Comparison of ENCODE assay signal across 12 cellular contexts in genomic region chr17:27762527-27763305, GRCh38. TPM values are rescaled to one million over a fixed set of nuclear protein-coding genes. Genes with fewer than 3 reads are reported as not detected.
DNase-seq lines count a peak whose midpoint lies in the region; ATAC-seq and TF ChIP-seq lines count a peak whose summit lies in the region.
"Had no signal": no experiment of that assay in that cellular context is flagged by ENCODE, and none has a peak within 500 bp of the region (broad histone marks: within the 10 kb centered on the region; RNA-seq: fewer than 3 reads in every experiment).

No MANE protein-coding gene starts in this region.

- H3K27ac ChIP-seq in SK-N-SH (ENCODE audit: low read depth in 2 of 2, low read length in 1 of 2) (no peak overlapping the region), mesendoderm (ENCODE audit: low read depth, low read length) (no peak overlapping the region)

- no peak overlapping the region for H2AK5ac ChIP-seq in mesendoderm (ENCODE audit: low read length)

- TF ChIP-seq CTCF in SK-N-SH (IDR thresholded peaks at IDR 0.05) (no peak), astrocyte of the spinal cord (IDR thresholded peaks at IDR 0.05; ENCODE audit: low read depth, low read length) (no peak)

- H3K79me2 ChIP-seq in SK-N-SH (ENCODE audit: insufficient read depth): no peaks in the 10 kb centered on the region
- H3K79me2 ChIP-seq in mesendoderm (ENCODE audit: control insufficient read depth, insufficient read depth, low read length): no peaks in the 10 kb centered on the region

- H3K4me2 ChIP-seq in SK-N-SH (no peak overlapping the region), mesendoderm (ENCODE audit: low read length) (no peak overlapping the region)

- POLR2A ChIA-PET in SK-N-SH (lab: Yijun Ruan, JAX): no interaction called here

- H3F3A ChIP-seq in SK-N-SH (replicated peaks; ENCODE audit: insufficient read depth): no peaks in the 10 kb centered on the region

- H3K27me3 ChIP-seq in SK-N-SH (ENCODE audit: insufficient read depth) (no peaks in the 10 kb centered on the region), MG63 (no peaks in the 10 kb centered on the region), mesendoderm (ENCODE audit: insufficient read depth, low read length, poor library complexity) (no peaks in the 10 kb centered on the region)

- H3K9me3 ChIP-seq in SK-N-SH: no peaks in the 10 kb centered on the region
- H3K9me3 ChIP-seq in MG63: no peaks in the 10 kb centered on the region

- no peak for TF ChIP-seq EP300 in SK-N-SH (IDR thresholded peaks at IDR 0.05; ENCODE audit: borderline replicate concordance in 1 of 2, low read depth in 1 of 2, low read length in 1 of 2)

- DNase-seq in SK-N-SH (no peak), MG63 (peak; percentile 13), astrocyte of the spinal cord (ENCODE audit: low read depth, low spot score) (peak; percentile 18), mesendoderm (peak; percentile 56), SK-N-DZ (ENCODE audit: low spot score) (no peak), DMS79 (lab: John Stamatoyannopoulos, UW) (no peak)
- DNase-seq: cortex of kidney; NCI-H187; stimulated activated CD4-positive, alpha-beta T cell treated with anti-CD3 and anti-CD28 coated beads, Interleukin-4, amount 100 ng/mL, for 4 hours had no signal

- H3K23ac ChIP-seq in mesendoderm (ENCODE audit: low read length): no peak overlapping the region

- H2BK120ac ChIP-seq in mesendoderm (ENCODE audit: low read depth, low read length): no peak overlapping the region

- no peak for ATAC-seq in SK-N-SH treated with all-trans-retinoic acid at 6 μM for 48 hours
- no peak for ATAC-seq in GM21528 (IDR thresholded peaks at IDR 0.05; ENCODE audit: low FRiP score, unreplicated experiment)

- H2BK5ac ChIP-seq in mesendoderm (ENCODE audit: low read length): no peak overlapping the region

- no peak overlapping the region for H3K18ac ChIP-seq in mesendoderm (ENCODE audit: low read length)

- H3K56ac ChIP-seq in mesendoderm (ENCODE audit: low read length): no peak overlapping the region

- H4K5ac ChIP-seq in mesendoderm (ENCODE audit: low read length): no peak overlapping the region

- H3K9ac ChIP-seq in SK-N-SH: no peak overlapping the region
- H3K9ac ChIP-seq in mesendoderm (ENCODE audit: low read length): no peak overlapping the region

- in situ Hi-C loops in astrocyte of the spinal cord (cut with HindIII; ENCODE audit: low sequenced_read_pairs): no loop called here

- no peaks in the 10 kb centered on the region for H3K36me3 ChIP-seq in SK-N-SH (replicated peaks in 1 of 2; ENCODE audit: control insufficient read depth in 1 of 2, insufficient read depth in 2 of 2, low read length in 1 of 2)
- no peaks in the 10 kb centered on the region for H3K36me3 ChIP-seq in MG63
- H3K36me3 ChIP-seq in mesendoderm (ENCODE audit: control insufficient read depth, insufficient read depth, low read length): no peaks in the 10 kb centered on the region

- H2AFZ ChIP-seq in SK-N-SH (ENCODE audit: low read depth): no peak overlapping the region

- no peak overlapping the region for H4K8ac ChIP-seq in mesendoderm (ENCODE audit: low read depth, low read length)

- CTCF ChIA-PET in SK-N-SH (lab: Yijun Ruan, JAX): interaction anchor here (0.6 to 9.2 kb wide), 5 partner anchors 9 to 120 kb away, joined by 3 to 289 read pairs (median 3); no protein-coding TSS in a partner anchor

- H3K4me3 ChIP-seq in SK-N-SH (ENCODE audit: low read depth in 2 of 2, low read length in 1 of 2) (no peak overlapping the region), MG63 (no peak overlapping the region), astrocyte of the spinal cord (ENCODE audit: low read depth, low read length) (no peak overlapping the region), mesendoderm (ENCODE audit: low read length) (no peak overlapping the region)

- no peaks in the 10 kb centered on the region for H3K9me2 ChIP-seq in SK-N-SH

- no peaks in the 10 kb centered on the region for H3K79me1 ChIP-seq in mesendoderm (ENCODE audit: low read length)

- no peak for TF ChIP-seq RAD21 in SK-N-SH (IDR thresholded peaks at IDR 0.05; ENCODE audit: low read length)

- H2BK15ac ChIP-seq in mesendoderm (replicated peaks; ENCODE audit: low read depth): no peak overlapping the region

- no peaks in the 10 kb centered on the region for H4K20me1 ChIP-seq in SK-N-SH (ENCODE audit: insufficient read depth)

- 29% methylated on average over 9 of the region's 12 CpGs for WGBS in SK-N-SH (ENCODE audit: low lambda C conversion rate)
- WGBS in mesendoderm (ENCODE audit: extremely low coverage, insufficient coverage, low lambda C conversion rate): no CpG with 5 or more reads among the region's 12 CpGs

- no peak overlapping the region for H3K4ac ChIP-seq in mesendoderm (ENCODE audit: low read depth, low read length)

- no peaks in the 10 kb centered on the region for H3K4me1 ChIP-seq in SK-N-SH (ENCODE audit: control insufficient read depth in 1 of 2, insufficient read depth in 2 of 2, low read depth in 1 of 2, low read length in 1 of 2)
- no peaks in the 10 kb centered on the region for H3K4me1 ChIP-seq in mesendoderm (ENCODE audit: control insufficient read depth, low read depth, low read length)

TF ChIP-seq in SK-N-SH, 30 proteins besides CTCF, POLR2A, EP300 and RAD21 (continues in another document):
- TF ChIP-seq SMC3 (IDR thresholded peaks at IDR 0.05; ENCODE audit: low read depth, low read length) (no peak), FOSL2 (IDR thresholded peaks at IDR 0.05; ENCODE audit: borderline replicate concordance, low read depth) (no peak), GATA2 (CRISPR knock-in tag; IDR thresholded peaks at IDR 0.05) (no peak), REST (IDR thresholded peaks at IDR 0.05; ENCODE audit: low read depth, low read length) (peak; percentile 95), MXI1 (IDR thresholded peaks at IDR 0.05; ENCODE audit: low read depth, low read length) (no peak)

TF ChIP-seq in SK-N-SH treated with all-trans-retinoic acid at 6 μM for 48 hours, 23 proteins besides CTCF, POLR2A, EP300 and RAD21:
- TF ChIP-seq ZFP3 (CRISPR knock-in tag; IDR thresholded peaks at IDR 0.05): no peak
- TF ChIP-seq ZNF8 (CRISPR knock-in tag; IDR thresholded peaks at IDR 0.05): no peak
- TF ChIP-seq PATZ1 (CRISPR knock-in tag; IDR thresholded peaks at IDR 0.05; ENCODE audit: borderline replicate concordance): no peak

RNA-seq across cellular contexts. Expression of gene NOS2, which starts 37.6 kb away (rescaled TPM):
- polyA plus RNA-seq in SK-N-SH (2012; rRNA removed): not detected in 2 replicates
- polyA plus RNA-seq in SK-N-SH (2012; cell fraction: cytosol; rRNA removed): under 0.01 and 0.03 TPM in 2 replicates
- polyA plus RNA-seq in SK-N-SH (2012; cell fraction: nucleus; rRNA removed): 0.01 and 0.05 TPM in 2 replicates
- total RNA-seq in MG63 (2014; rRNA removed; shearing (Covaris generic); ENCODE audit: low replicate concordance): not detected in 2 replicates
- polyA plus RNA-seq in mesendoderm (2013, experiment 1 of 2): 0.42 TPM
- polyA plus RNA-seq in mesendoderm (2013, experiment 2 of 2): 0.50 TPM
- polyA plus RNA-seq in SK-N-DZ (2014; cell fraction: cytosol; rRNA removed): 0.09 and 0.10 TPM in 2 replicates
- 0.10 and 0.27 TPM in 2 replicates for polyA plus RNA-seq in SK-N-DZ (2014; cell fraction: nucleus; rRNA removed)
- polyA plus RNA-seq: AG04450 had no signal

Comparison
In these comparisons a context has a peak if more than half of its experiments do, and no peak if none do; other contexts are left out.
1. DNase-seq: peak in MG63 (single experiment), astrocyte of the spinal cord (single experiment) and mesendoderm (single experiment); none in SK-N-SH (single experiment), SK-N-DZ (single experiment) and DMS79 (single experiment).